In genomic region chr16:52456368-52456767, GRCh38 we compare ENCODE assay signal across 23 cellular contexts.
A peak's percentile ranks its signal among the peaks of the same experiment; 100 is the strongest.
DNase-seq lines count a peak whose midpoint lies in the region; ATAC-seq and TF ChIP-seq lines count a peak whose summit lies in the region.
"Had no signal": no experiment of that assay in that cellular context is flagged by ENCODE, and none has a peak within 500 bp of the region (broad histone marks: within the 10 kb centered on the region; RNA-seq: fewer than 3 reads in every experiment).

No MANE protein-coding gene starts in this region.

- H3K4me2 ChIP-seq in mesenchymal stem cell (ENCODE audit: low read length, poor library complexity, severe bottlenecking) = no peak overlapping the region

- no peaks in the 10 kb centered on the region for H3K79me1 ChIP-seq in mesenchymal stem cell (replicated peaks; ENCODE audit: low read length, poor library complexity, severe bottlenecking)

- no peak overlapping the region for H2BK120ac ChIP-seq in mesenchymal stem cell (ENCODE audit: low read depth, low read length)

- no CpG with 5 or more reads among the region's 3 CpGs for WGBS in mesenchymal stem cell

- no peak overlapping the region for H4K8ac ChIP-seq in mesenchymal stem cell (ENCODE audit: low read length)

- no peak overlapping the region for H3K4me3 Mint-ChIP-seq in WTC11
- no peak overlapping the region for H3K4me3 Mint-ChIP-seq in activated naive CD4-positive, alpha-beta T cell treated with anti-CD3 and anti-CD28 coated beads, Interleukin-2, amount 10 ng/mL, durations not matched to agents 7 days and 5 days
- H3K4me3 Mint-ChIP-seq: activated CD4-positive, alpha-beta T cell treated with anti-CD3 and anti-CD28 coated beads, Interleukin-2, amount 10 ng/mL, durations not matched to agents 7 days and 5 days; activated naive CD8-positive, alpha-beta T cell treated with anti-CD3 and anti-CD28 coated beads for 36 hours; CD4-positive, CD25-positive, alpha-beta regulatory T cell; nephron; stimulated activated memory B cell treated with anti-CD40 and anti-IgM and Interleukin-4, amounts not matched to agents 10 μg/mL and 1 μg/mL and 100 μg/mL, for 72 hours had no signal

- H3K4me1 ChIP-seq in mesenchymal stem cell (ENCODE audit: control insufficient read depth, insufficient read depth, low read depth, low read length) = no peaks in the 10 kb centered on the region

- no peak overlapping the region for H3K4ac ChIP-seq in mesenchymal stem cell (ENCODE audit: low read depth in 1 of 2, low read length in 2 of 2)

- H3K4me1 Mint-ChIP-seq in WTC11 = peaks cover 66% of the 10 kb centered on the region
- no peaks in the 10 kb centered on the region for H3K4me1 Mint-ChIP-seq in activated naive CD4-positive, alpha-beta T cell treated with anti-CD3 and anti-CD28 coated beads, Interleukin-2, amount 10 ng/mL, durations not matched to agents 7 days and 5 days
- H3K4me1 Mint-ChIP-seq: activated CD4-positive, alpha-beta T cell treated with anti-CD3 and anti-CD28 coated beads, Interleukin-2, amount 10 ng/mL, durations not matched to agents 7 days and 5 days; activated naive CD8-positive, alpha-beta T cell treated with anti-CD3 and anti-CD28 coated beads for 36 hours; CD4-positive, CD25-positive, alpha-beta regulatory T cell; stimulated activated memory B cell treated with anti-CD40 and anti-IgM and Interleukin-4, amounts not matched to agents 10 μg/mL and 1 μg/mL and 100 μg/mL, for 72 hours had no signal

- no peak overlapping the region for H2BK5ac ChIP-seq in mesenchymal stem cell (ENCODE audit: low read depth, low read length, poor library complexity, severe bottlenecking)

- TF ChIP-seq CTCF in WTC11 (IDR thresholded peaks at IDR 0.05) = no peak

- DNase-seq in HT1080 (ENCODE audit: low read depth) (peak; percentile 78), WTC11 (ENCODE audit: low spot score) (no peak), islet precursor cell (peak; percentile 92), substantia nigra (lab: John Stamatoyannopoulos, UW) (peak in 15 of 49 donors; percentile 1 to 29 (median 9)), mesenchymal stem cell (no peak)
- DNase-seq in activated naive CD4-positive, alpha-beta T cell treated with anti-CD3 and anti-CD28 coated beads, Interleukin-2, amount 10 ng/mL, durations not matched to agents 7 days and 5 days = no peak
- DNase-seq: activated CD4-positive, alpha-beta T cell treated with anti-CD3 and anti-CD28 coated beads, Interleukin-2, amount 10 ng/mL, durations not matched to agents 7 days and 5 days; activated naive CD8-positive, alpha-beta T cell treated with anti-CD3 and anti-CD28 coated beads for 36 hours; CD4-positive, CD25-positive, alpha-beta regulatory T cell; DMS153; effector memory CD4-positive, alpha-beta T cell; GDM1; NCI-H1417 treated with DMSO at 0.1 percent for 48 hours; NCI-H524 treated with DMSO at 0.1 percent for 48 hours; stimulated activated CD4-positive, alpha-beta T cell treated with anti-CD3 and anti-CD28 coated beads, Interleukin-1b, Interleukin-23, amount 100 ng/mL, for 48 hours; T-helper 2 cell had no signal

- no peak overlapping the region for H2BK15ac ChIP-seq in mesenchymal stem cell (ENCODE audit: low read depth, poor library complexity, severe bottlenecking)

- no peak overlapping the region for H4K91ac ChIP-seq in mesenchymal stem cell (ENCODE audit: low read length)

- CTCF ChIA-PET in WTC11 (lab: Charles Lee) = no interaction called here
- CTCF ChIA-PET in activated naive CD4-positive, alpha-beta T cell treated with anti-CD3 and anti-CD28 coated beads, Interleukin-2, amount 10 ng/mL, durations not matched to agents 7 days and 5 days (lab: Charles Lee) = no interaction called here

- H3K36me3 ChIP-seq in mesenchymal stem cell (ENCODE audit: control insufficient read depth in 1 of 2, insufficient read depth in 2 of 2, low read depth in 1 of 2, low read length in 2 of 2) = no peaks in the 10 kb centered on the region
- H3K36me3 ChIP-seq: thoracic aorta had no signal

- no peak overlapping the region for H3K23ac ChIP-seq in mesenchymal stem cell (ENCODE audit: low read length in 2 of 2)

- POLR2A ChIA-PET in WTC11 (lab: Charles Lee) = no interaction called here

- H3K27me3 ChIP-seq in mesenchymal stem cell (ENCODE audit: control insufficient read depth in 1 of 2, insufficient read depth in 1 of 2, low read length in 2 of 2) = no peaks in the 10 kb centered on the region

- H3K18ac ChIP-seq in mesenchymal stem cell (ENCODE audit: low read depth in 1 of 2, low read length in 2 of 2) = no peak overlapping the region

- H3K27me3 Mint-ChIP-seq in WTC11 (ENCODE audit: low read depth) = no peaks in the 10 kb centered on the region
- H3K27me3 Mint-ChIP-seq in activated naive CD4-positive, alpha-beta T cell treated with anti-CD3 and anti-CD28 coated beads, Interleukin-2, amount 10 ng/mL, durations not matched to agents 7 days and 5 days = no peaks in the 10 kb centered on the region
- H3K27me3 Mint-ChIP-seq: activated CD4-positive, alpha-beta T cell treated with anti-CD3 and anti-CD28 coated beads, Interleukin-2, amount 10 ng/mL, durations not matched to agents 7 days and 5 days; activated naive CD8-positive, alpha-beta T cell treated with anti-CD3 and anti-CD28 coated beads for 36 hours; CD4-positive, CD25-positive, alpha-beta regulatory T cell; stimulated activated memory B cell treated with anti-CD40 and anti-IgM and Interleukin-4, amounts not matched to agents 10 μg/mL and 1 μg/mL and 100 μg/mL, for 72 hours had no signal

- no peak overlapping the region for H2AFZ ChIP-seq in mesenchymal stem cell (ENCODE audit: low read depth, low read length)

- ATAC-seq in WTC11 = peak; percentile 53
- ATAC-seq in HG02938 (IDR thresholded peaks at IDR 0.05; ENCODE audit: unreplicated experiment) = no peak
- ATAC-seq: esophagus mucosa; HCT116; stimulated activated memory B cell treated with anti-CD40 and anti-IgM and Interleukin-4, amounts not matched to agents 10 μg/mL and 1 μg/mL and 100 μg/mL, for 72 hours had no signal

- H3K27ac ChIP-seq in substantia nigra (ENCODE audit: low read depth, low read length, poor library complexity, severe bottlenecking) (peak overlapping the region; percentile 76), mesenchymal stem cell (ENCODE audit: low read length, poor library complexity, severe bottlenecking) (no peak overlapping the region)
- H3K27ac ChIP-seq: SK-N-MC, thoracic aorta had no signal

- no peak overlapping the region for H3K14ac ChIP-seq in mesenchymal stem cell (ENCODE audit: low read length in 2 of 2)

- H3K27ac Mint-ChIP-seq in WTC11 = no peak overlapping the region
- no peak overlapping the region for H3K27ac Mint-ChIP-seq in activated naive CD4-positive, alpha-beta T cell treated with anti-CD3 and anti-CD28 coated beads, Interleukin-2, amount 10 ng/mL, durations not matched to agents 7 days and 5 days
- H3K27ac Mint-ChIP-seq: activated CD4-positive, alpha-beta T cell treated with anti-CD3 and anti-CD28 coated beads, Interleukin-2, amount 10 ng/mL, durations not matched to agents 7 days and 5 days; activated naive CD8-positive, alpha-beta T cell treated with anti-CD3 and anti-CD28 coated beads for 36 hours; nephron; stimulated activated memory B cell treated with anti-CD40 and anti-IgM and Interleukin-4, amounts not matched to agents 10 μg/mL and 1 μg/mL and 100 μg/mL, for 72 hours had no signal

- H3K9me3 Mint-ChIP-seq in WTC11 = peaks cover 5% of the 10 kb centered on the region
- no peaks in the 10 kb centered on the region for H3K9me3 Mint-ChIP-seq in activated naive CD4-positive, alpha-beta T cell treated with anti-CD3 and anti-CD28 coated beads, Interleukin-2, amount 10 ng/mL, durations not matched to agents 7 days and 5 days
- H3K9me3 Mint-ChIP-seq: activated CD4-positive, alpha-beta T cell treated with anti-CD3 and anti-CD28 coated beads, Interleukin-2, amount 10 ng/mL, durations not matched to agents 7 days and 5 days; activated naive CD8-positive, alpha-beta T cell treated with anti-CD3 and anti-CD28 coated beads for 36 hours; nephron; stimulated activated memory B cell treated with anti-CD40 and anti-IgM and Interleukin-4, amounts not matched to agents 10 μg/mL and 1 μg/mL and 100 μg/mL, for 72 hours had no signal

- H2AK5ac ChIP-seq in mesenchymal stem cell (ENCODE audit: low read length, severe bottlenecking) = no peak overlapping the region

- no peak overlapping the region for H3K9ac ChIP-seq in mesenchymal stem cell (ENCODE audit: low read length)

- no peaks in the 10 kb centered on the region for H3K9me3 ChIP-seq in mesenchymal stem cell (ENCODE audit: control insufficient read depth, low read length)
- H3K9me3 ChIP-seq: thoracic aorta had no signal

- no peak overlapping the region for H2BK12ac ChIP-seq in mesenchymal stem cell (ENCODE audit: low read length in 2 of 2)

- H3K4me3 ChIP-seq in mesenchymal stem cell (ENCODE audit: insufficient read depth in 1 of 2, low read depth in 1 of 2, low read length in 2 of 2) = no peak overlapping the region
- H3K4me3 ChIP-seq: SK-N-MC, thoracic aorta had no signal

- H3K36me3 Mint-ChIP-seq in WTC11 = peaks cover 11% of the 10 kb centered on the region
- H3K36me3 Mint-ChIP-seq in activated naive CD4-positive, alpha-beta T cell treated with anti-CD3 and anti-CD28 coated beads, Interleukin-2, amount 10 ng/mL, durations not matched to agents 7 days and 5 days = no peaks in the 10 kb centered on the region
- H3K36me3 Mint-ChIP-seq: activated naive CD8-positive, alpha-beta T cell treated with anti-CD3 and anti-CD28 coated beads for 36 hours; CD4-positive, CD25-positive, alpha-beta regulatory T cell; stimulated activated memory B cell treated with anti-CD40 and anti-IgM and Interleukin-4, amounts not matched to agents 10 μg/mL and 1 μg/mL and 100 μg/mL, for 72 hours had no signal

Comparison
In these comparisons a context has a peak if more than half of its experiments do, and no peak if none do; other contexts are left out.
1. DNase-seq: peak in HT1080 (single experiment) and islet precursor cell (single experiment); none in WTC11 (single experiment), activated naive CD4-positive, alpha-beta T cell treated with anti-CD3 and anti-CD28 coated beads, Interleukin-2, amount 10 ng/mL, durations not matched to agents 7 days and 5 days (single experiment) and mesenchymal stem cell (single experiment).